Comparison of ENCODE assay signal across 32 cellular contexts in genomic region chr11:97764605-97765004, GRCh38.
"Had no signal": no experiment of that assay in that cellular context is flagged by ENCODE, and none has a peak within 500 bp of the region (broad histone marks: within the 10 kb centered on the region; RNA-seq: fewer than 3 reads in every experiment).

No MANE protein-coding gene starts in this region.

- H3K4me1 Mint-ChIP-seq: activated naive CD8-positive, alpha-beta T cell treated with anti-CD3 and anti-CD28 coated beads for 36 hours; stimulated activated memory B cell treated with anti-CD40 and anti-IgM and Interleukin-4, amounts not matched to agents 10 μg/mL and 1 μg/mL and 100 μg/mL, for 72 hours had no signal

- H3K9me3 ChIP-seq: adrenal gland, esophagus squamous epithelium, neutrophil, right lobe of liver, stomach, thyroid gland, upper lobe of right lung had no signal

- H3K4me3 ChIP-seq: adrenal gland, esophagus squamous epithelium, mucosa of descending colon, right lobe of liver, stomach, thyroid gland, upper lobe of right lung had no signal

- ATAC-seq: activated CD4-positive, CD25-positive, alpha-beta regulatory T cell treated with anti-CD3 and anti-CD28 coated beads, Interleukin-2, amount 50 U/mL, for 24 hours; left cardiac atrium; left ventricle myocardium superior; mucosa of descending colon; natural killer cell treated with Interleukin-12 subunit alpha and Interleukin-12 subunit beta and Interleukin-15 and Interleukin-18, amount 100 ng/mL, for 72 hours; right lobe of liver; stimulated activated memory B cell treated with anti-CD40 and anti-IgM and Interleukin-4, amounts not matched to agents 10 μg/mL and 1 μg/mL and 100 μg/mL, for 72 hours; upper lobe of right lung had no signal

- H3K27ac Mint-ChIP-seq: activated naive CD4-positive, alpha-beta T cell treated with anti-CD3 and anti-CD28 coated beads for 36 hours; activated naive CD8-positive, alpha-beta T cell treated with anti-CD3 and anti-CD28 coated beads for 36 hours; activated T-helper 1 cell treated with anti-CD3 and anti-CD28 coated beads, Interleukin-12 subunit alpha, Interleukin-12 subunit beta, Interleukin-2, Interleukin-4 antibody, amounts not matched to agents 30 ng/mL and 10 ng/mL and 1 ng/mL, durations not matched to agents 14 hours and 24 hours and 36 hours; natural killer cell treated with Interleukin-12 subunit alpha and Interleukin-12 subunit beta and Interleukin-15 and Interleukin-18, amount 100 ng/mL, for 72 hours; progenitor cell of endocrine pancreas; stimulated activated memory B cell treated with anti-CD40 and anti-IgM and Interleukin-4, amounts not matched to agents 10 μg/mL and 1 μg/mL and 100 μg/mL, for 72 hours had no signal

- H3K27me3 ChIP-seq: adrenal gland, brain microvascular endothelial cell, esophagus squamous epithelium, neutrophil, right lobe of liver, stomach, thyroid gland, upper lobe of right lung had no signal

- H3K36me3 ChIP-seq: adrenal gland, brain microvascular endothelial cell, esophagus squamous epithelium, neutrophil, right lobe of liver, stomach, thyroid gland, upper lobe of right lung had no signal

- H3K4me1 ChIP-seq: adrenal gland, esophagus squamous epithelium, right lobe of liver, stomach, thyroid gland, upper lobe of right lung had no signal

- H3K36me3 Mint-ChIP-seq: activated naive CD8-positive, alpha-beta T cell treated with anti-CD3 and anti-CD28 coated beads for 36 hours; natural killer cell treated with Interleukin-12 subunit alpha and Interleukin-12 subunit beta and Interleukin-15 and Interleukin-18, amount 100 ng/mL, for 72 hours; stimulated activated memory B cell treated with anti-CD40 and anti-IgM and Interleukin-4, amounts not matched to agents 10 μg/mL and 1 μg/mL and 100 μg/mL, for 72 hours had no signal

- DNase-seq: activated CD4-positive, alpha-beta T cell treated with anti-CD3 and anti-CD28 coated beads for 48 hours; activated CD4-positive, alpha-beta T cell treated with anti-CD3 and anti-CD28 coated beads, Interleukin-2, amount 50 U/mL, for 48 hours; activated CD8-positive, alpha-beta memory T cell treated with anti-CD3 and anti-CD28 coated beads for 24 hours; activated effector memory CD4-positive, alpha-beta T cell treated with anti-CD3 and anti-CD28 coated beads, Interleukin-2, amount 50 U/mL, for 16 hours; activated naive CD4-positive, alpha-beta T cell treated with anti-CD3 and anti-CD28 coated beads for 36 hours; activated naive CD8-positive, alpha-beta T cell treated with anti-CD3 and anti-CD28 coated beads for 36 hours; activated T-cell treated with anti-CD3 and anti-CD28 coated beads, Interleukin-2, amount 50 U/mL, for 1 hour; adrenal gland; aorta; brain microvascular endothelial cell; central memory CD4-positive, alpha-beta T cell; dermis blood vessel endothelial cell; effector CD4-positive, alpha-beta T cell; esophagus squamous epithelium; glutamatergic neuron; left cardiac atrium; left ventricle myocardium superior; mucosa of descending colon; right lobe of liver; stimulated activated CD4-positive, alpha-beta T cell treated with anti-CD3 and anti-CD28 coated beads, Interleukin-4, amount 100 ng/mL, for 24 hours; stomach; T-helper 9 cell; thyroid gland; upper lobe of right lung had no signal

- H3K9me3 Mint-ChIP-seq: activated T-helper 1 cell treated with anti-CD3 and anti-CD28 coated beads, Interleukin-12 subunit alpha, Interleukin-12 subunit beta, Interleukin-2, Interleukin-4 antibody, amounts not matched to agents 30 ng/mL and 10 ng/mL and 1 ng/mL, durations not matched to agents 14 hours and 24 hours and 36 hours; stimulated activated memory B cell treated with anti-CD40 and anti-IgM and Interleukin-4, amounts not matched to agents 10 μg/mL and 1 μg/mL and 100 μg/mL, for 72 hours had no signal

- H3K27me3 Mint-ChIP-seq: activated naive CD8-positive, alpha-beta T cell treated with anti-CD3 and anti-CD28 coated beads for 36 hours; natural killer cell treated with Interleukin-12 subunit alpha and Interleukin-12 subunit beta and Interleukin-15 and Interleukin-18, amount 100 ng/mL, for 72 hours; progenitor cell of endocrine pancreas; stimulated activated memory B cell treated with anti-CD40 and anti-IgM and Interleukin-4, amounts not matched to agents 10 μg/mL and 1 μg/mL and 100 μg/mL, for 72 hours had no signal

- H3K4me3 Mint-ChIP-seq: activated naive CD4-positive, alpha-beta T cell treated with anti-CD3 and anti-CD28 coated beads for 36 hours; activated naive CD8-positive, alpha-beta T cell treated with anti-CD3 and anti-CD28 coated beads for 36 hours; activated T-helper 1 cell treated with anti-CD3 and anti-CD28 coated beads, Interleukin-12 subunit alpha, Interleukin-12 subunit beta, Interleukin-2, Interleukin-4 antibody, amounts not matched to agents 30 ng/mL and 10 ng/mL and 1 ng/mL, durations not matched to agents 14 hours and 24 hours and 36 hours; natural killer cell treated with Interleukin-12 subunit alpha and Interleukin-12 subunit beta and Interleukin-15 and Interleukin-18, amount 100 ng/mL, for 72 hours; stimulated activated memory B cell treated with anti-CD40 and anti-IgM and Interleukin-4, amounts not matched to agents 10 μg/mL and 1 μg/mL and 100 μg/mL, for 72 hours had no signal

- H3K27ac ChIP-seq: adrenal gland, brain microvascular endothelial cell, epithelial cell of prostate, esophagus squamous epithelium, neutrophil, right lobe of liver, stomach, thyroid gland, upper lobe of right lung, VCaP had no signal
